ENCODE assay signal across 10 cellular contexts in the genomic region with DNA sequence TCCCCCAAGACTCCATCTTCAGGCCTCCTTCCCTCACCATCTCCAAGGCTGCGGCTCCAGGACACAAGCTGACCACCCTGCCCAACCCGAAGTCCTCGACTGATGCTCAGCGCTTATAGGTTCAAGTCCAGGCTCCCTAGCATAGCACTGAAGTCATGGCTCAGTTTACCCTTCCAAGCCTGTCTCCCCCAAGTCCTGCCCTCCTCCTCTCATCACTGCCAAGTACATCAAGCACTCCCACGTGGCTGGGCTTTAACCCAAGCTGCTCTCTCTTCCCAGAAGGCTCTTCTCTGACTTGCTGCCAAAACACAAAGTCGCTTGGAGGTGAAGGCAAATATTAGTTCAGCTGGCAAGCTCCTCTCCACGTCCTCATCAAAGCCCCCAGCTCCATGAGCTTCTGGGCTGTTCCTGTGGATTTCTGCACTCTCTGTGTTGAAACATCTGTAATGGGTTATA. TPM values are rescaled to one million over a fixed set of nuclear protein-coding genes. Genes with fewer than 3 reads are reported as not detected.
A peak's percentile ranks its signal among the peaks of the same experiment; 100 is the strongest.
DNase-seq lines count a peak whose midpoint lies in the region; ATAC-seq and TF ChIP-seq lines count a peak whose summit lies in the region.
"Had no signal": no experiment of that assay in that cellular context is flagged by ENCODE, and none has a peak within 500 bp of the region (broad histone marks: within the 10 kb centered on the region; RNA-seq: fewer than 3 reads in every experiment).

No MANE protein-coding gene starts in this region.

- H3K4me2 ChIP-seq in skeletal muscle satellite cell (ENCODE audit: low read length): peak overlapping the region; percentile 23

- H3K27me3 ChIP-seq in skeletal muscle satellite cell (ENCODE audit: control insufficient read depth, insufficient read depth, low read length): no peaks in the 10 kb centered on the region
- H3K27me3 ChIP-seq in CD4-positive, alpha-beta T cell (ENCODE audit: control insufficient read depth, insufficient read depth, low read length): peaks cover 34% of the 10 kb centered on the region

- H3K27ac Mint-ChIP-seq in CD4-positive, alpha-beta T cell: no peak overlapping the region
- H3K27ac Mint-ChIP-seq: H9 had no signal

- H3K27me3 Mint-ChIP-seq in CD4-positive, alpha-beta T cell: peaks cover 56% of the 10 kb centered on the region

- H3K9me3 ChIP-seq in skeletal muscle satellite cell (replicated peaks; ENCODE audit: low read length): no peaks in the 10 kb centered on the region
- H3K9me3 ChIP-seq in CD4-positive, alpha-beta T cell (ENCODE audit: control insufficient read depth, low read length): no peaks in the 10 kb centered on the region

- TF ChIP-seq CTCF in CD4-positive, alpha-beta T cell (IDR thresholded peaks at IDR 0.05): no peak

- no peak overlapping the region for H3K27ac ChIP-seq in CD4-positive, alpha-beta T cell (ENCODE audit: low read depth, low read length)

- peak in 67 of 76 experiments; percentile 6 to 77 (median 48) for DNase-seq in HUDEP-2 (lab: John Stamatoyannopoulos, UW; ENCODE audit: unreplicated experiment in 76 of 76)
- peak; percentile 58 for DNase-seq in RPMI7951 (ENCODE audit: low read depth)
- DNase-seq in Right ventricle myocardium superior: peak; percentile 87
- no peak for DNase-seq in activated gamma-delta T cell (lab: John Stamatoyannopoulos, UW)
- no peak for DNase-seq in posterior vena cava (ENCODE audit: low spot score)
- DNase-seq in CD4-positive, alpha-beta T cell: no peak
- DNase-seq in activated naive CD4-positive, alpha-beta T cell treated with anti-CD3 and anti-CD28 coated beads, Interleukin-2, amount 50 U/mL, for 16 hours: no peak
- DNase-seq: H9 had no signal

- H3K36me3 ChIP-seq in skeletal muscle satellite cell (ENCODE audit: insufficient read depth, low read length): no peaks in the 10 kb centered on the region

- H3K4me1 ChIP-seq in skeletal muscle satellite cell (ENCODE audit: control insufficient read depth, insufficient read depth, low read length): peaks cover 38% of the 10 kb centered on the region

- no peak overlapping the region for H3K4me3 Mint-ChIP-seq in CD4-positive, alpha-beta T cell

- no peak overlapping the region for H3K9ac ChIP-seq in skeletal muscle satellite cell (ENCODE audit: low read depth, low read length)

- H3K36me3 Mint-ChIP-seq in CD4-positive, alpha-beta T cell (ENCODE audit: low read depth): no peaks in the 10 kb centered on the region

- POLR2A ChIA-PET in CD4-positive, alpha-beta T cell (lab: Charles Lee): interaction anchor here (0.8 to 1.7 kb wide), 2 partner anchors 12 to 22 kb away, joined by 4 read pairs; a partner anchor contains a TSS

- peak; percentile 78 for ATAC-seq in Right ventricle myocardium superior (ENCODE audit: poor library complexity)
- ATAC-seq in CD4-positive, alpha-beta T cell (ENCODE audit: poor library complexity): no peak

- intact Hi-C loops in Right ventricle myocardium superior (cut with DNase I): no loop called here
- intact Hi-C loops in posterior vena cava (cut with DNase I): loop anchor here in 1 of 2 donors (5.0 kb wide), 1 partner anchor 469 kb away; no protein-coding TSS in a partner anchor
- intact Hi-C loops in CD4-positive, alpha-beta T cell (cut with DNase I, micrococcal nuclease): no loop called here

- CTCF ChIA-PET in CD4-positive, alpha-beta T cell (lab: Charles Lee): no interaction called here

- no peaks in the 10 kb centered on the region for H3K9me3 Mint-ChIP-seq in CD4-positive, alpha-beta T cell
- H3K9me3 Mint-ChIP-seq: H9, neural crest cell had no signal

- no peak overlapping the region for H3K4me3 ChIP-seq in skeletal muscle satellite cell (ENCODE audit: low read length)

- peaks cover 4% of the 10 kb centered on the region for H3K4me1 Mint-ChIP-seq in CD4-positive, alpha-beta T cell (ENCODE audit: low read depth)
- H3K4me1 Mint-ChIP-seq: H9 had no signal

RNA-seq across cellular contexts. Expression of a gene that starts 22.1 kb away (rescaled TPM):
- total RNA-seq in RPMI7951 (2014; rRNA removed; shearing (Covaris generic)): 18.7 and 22.3 TPM in 2 replicates
- total RNA-seq in Right ventricle myocardium superior (170 TPM), posterior vena cava (100 to 1,000 TPM; 116 to 127 TPM)
- total RNA-seq in skeletal muscle satellite cell (2012; rRNA removed): 26.9 and 36.0 TPM in 2 replicates
- 100 to 1,000 TPM; 176 to 182 TPM for total RNA-seq in CD4-positive, alpha-beta T cell

RNA-seq across cellular contexts. Expression of a gene that starts 23.7 kb away (rescaled TPM):
- total RNA-seq in RPMI7951 (2014; rRNA removed; shearing (Covaris generic)): 4.0 and 4.1 TPM in 2 replicates
- total RNA-seq in Right ventricle myocardium superior: 50.0 TPM
- total RNA-seq in skeletal muscle satellite cell (2012; rRNA removed): 4.2 and 6.8 TPM in 2 replicates
- 10 to 100 TPM; 11.8 to 20.4 TPM for total RNA-seq in posterior vena cava
- under 1 TPM in 1 of 2 experiments, not detected in 1; 0.36 TPM for total RNA-seq in CD4-positive, alpha-beta T cell

Comparison
In these comparisons a context has a peak if more than half of its experiments do, and no peak if none do; other contexts are left out.
1. DNase-seq: peak in HUDEP-2 (67 of 76), RPMI7951 (single experiment) and Right ventricle myocardium superior (single experiment); none in activated gamma-delta T cell (single experiment), posterior vena cava (single experiment), CD4-positive, alpha-beta T cell (0 of 10) and activated naive CD4-positive, alpha-beta T cell treated with anti-CD3 and anti-CD28 coated beads, Interleukin-2, amount 50 U/mL, for 16 hours (single experiment).